Comparison of ENCODE assay signal across 8 cellular contexts in genomic region chr2:113324684-113325160, GRCh38. TPM values are rescaled to one million over a fixed set of nuclear protein-coding genes. Genes with fewer than 3 reads are reported as not detected.
DNase-seq lines count a peak whose midpoint lies in the region; ATAC-seq, FAIRE-seq and TF ChIP-seq lines count a peak whose summit lies in the region.

No MANE protein-coding gene starts in this region.

- no peaks in the 10 kb centered on the region for H3K9me2 ChIP-seq in PC-3 (replicated peaks; ENCODE audit: low read length)

- H3F3A ChIP-seq in PC-3 (ENCODE audit: low read length, unreplicated experiment): peaks cover 9% of the 10 kb centered on the region

- H3K27me3 Mint-ChIP-seq in CD4-positive, alpha-beta T cell: no peaks in the 10 kb centered on the region

- under 1% methylated on average over 18 of the region's 27 CpGs for WGBS in HUES64
- WGBS in pancreas, 2 donors: 1% methylated on average over 27 of the region's 27 CpGs
- 1% methylated on average over 27 of the region's 27 CpGs for WGBS in urinary bladder

- CTCF ChIA-PET in CD4-positive, alpha-beta T cell (lab: Charles Lee): no interaction called here
- CTCF ChIA-PET in PC-3 (lab: Charles Lee): no interaction called here

- no peaks in the 10 kb centered on the region for H3K4me1 ChIP-seq in HUES64 (ENCODE audit: insufficient read depth, low read length)
- H3K4me1 ChIP-seq in PC-3 (ENCODE audit: insufficient read depth, low read length): peaks cover 47% of the 10 kb centered on the region
- no peaks in the 10 kb centered on the region for H3K4me1 ChIP-seq in pancreas
- no peaks in the 10 kb centered on the region for H3K4me1 ChIP-seq in urinary bladder (ENCODE audit: insufficient read depth)

- H3K27me3 ChIP-seq in CD4-positive, alpha-beta T cell (ENCODE audit: control insufficient read depth, insufficient read depth, low read length): no peaks in the 10 kb centered on the region
- H3K27me3 ChIP-seq in HUES64 (ENCODE audit: insufficient read depth, low read length) (peaks cover 14% of the 10 kb centered on the region), PC-3 (ENCODE audit: low read length) (no peaks in the 10 kb centered on the region), pancreas (no peaks in the 10 kb centered on the region)

- peak in 9 of 10 experiments; percentile 13 to 51 (median 29) for DNase-seq in CD4-positive, alpha-beta T cell
- DNase-seq in PC-3 (peak; percentile 75), germinal center (ENCODE audit: low spot score) (peak; percentile 70), pancreas (peak in 5 of 6 donors; percentile 43 to 77 (median 51))
- DNase-seq in activated effector memory CD4-positive, alpha-beta T cell treated with Interleukin-2 at 50 U/mL for 16 hours: peak; percentile 1

- peak overlapping the region; percentile 70 for H3K4me3 Mint-ChIP-seq in CD4-positive, alpha-beta T cell

- POLR2A ChIA-PET in CD4-positive, alpha-beta T cell (lab: Charles Lee): no interaction called here
- POLR2A ChIA-PET in PC-3 (lab: Charles Lee; ENCODE audit: unreplicated experiment): no interaction called here

- intact Hi-C loops in CD4-positive, alpha-beta T cell (cut with DNase I, micrococcal nuclease): no loop called here
- intact Hi-C loops in PC-3 (cut with micrococcal nuclease) (no loop called here), pancreas (cut with DNase I) (no loop called here)

- no peak for FAIRE-seq in pancreas (lab: Jason Lieb, UNC)

- H3K27ac Mint-ChIP-seq in CD4-positive, alpha-beta T cell: no peak overlapping the region

- peak overlapping the region; percentile 97 for H3K4me2 ChIP-seq in PC-3 (ENCODE audit: low read length)

- H2AFZ ChIP-seq in PC-3 (ENCODE audit: low read length): peak overlapping the region; percentile 87

- no peaks in the 10 kb centered on the region for H4K20me1 ChIP-seq in PC-3 (ENCODE audit: low read length)

- H3K36me3 Mint-ChIP-seq in CD4-positive, alpha-beta T cell (ENCODE audit: low read depth): no peaks in the 10 kb centered on the region

- no peaks in the 10 kb centered on the region for H3K9me3 Mint-ChIP-seq in CD4-positive, alpha-beta T cell

- H3K9ac ChIP-seq in HUES64 (ENCODE audit: low read depth, low read length): peak overlapping the region; percentile 58
- peak overlapping the region; percentile 87 for H3K9ac ChIP-seq in PC-3 (ENCODE audit: low read length)

- H3K36me3 ChIP-seq in HUES64 (ENCODE audit: insufficient read depth, low read length) (no peaks in the 10 kb centered on the region), PC-3 (ENCODE audit: low read depth, low read length) (no peaks in the 10 kb centered on the region), pancreas (no peaks in the 10 kb centered on the region), urinary bladder (ENCODE audit: insufficient read depth) (no peaks in the 10 kb centered on the region)

- TF ChIP-seq CTCF in CD4-positive, alpha-beta T cell (IDR thresholded peaks at IDR 0.05): no peak
- TF ChIP-seq CTCF in PC-3 (conservative IDR thresholded peaks at IDR 0.05; ENCODE audit: low read depth, low read length): no peak
- no peak for TF ChIP-seq CTCF in pancreas (IDR thresholded peaks at IDR 0.05)

- peak overlapping the region; percentile 64 for H3K4me3 ChIP-seq in HUES64 (ENCODE audit: low read length)
- H3K4me3 ChIP-seq in PC-3 (ENCODE audit: low read length): peak overlapping the region; percentile 82
- peak overlapping the region in 2 of 4 donors; percentile 19 to 34 for H3K4me3 ChIP-seq in pancreas
- peak overlapping the region; percentile 50 for H3K4me3 ChIP-seq in urinary bladder (ENCODE audit: low read depth, low read length)

- BruUV-seq in PC-3 (replicated peaks; lab: Mats Ljungman, UMichigan): no TSS peak

- no peak overlapping the region for H3K27ac ChIP-seq in CD4-positive, alpha-beta T cell (ENCODE audit: low read depth, low read length)
- no peak overlapping the region for H3K27ac ChIP-seq in HUES64 (ENCODE audit: low read depth, low read length)
- H3K27ac ChIP-seq in PC-3 (ENCODE audit: low read length): peak overlapping the region; percentile 82
- H3K27ac ChIP-seq in pancreas: peak overlapping the region in 1 of 4 donors; percentile 50
- no peak overlapping the region for H3K27ac ChIP-seq in urinary bladder (ENCODE audit: low read depth)

- H3K9me3 ChIP-seq in CD4-positive, alpha-beta T cell (ENCODE audit: control insufficient read depth, low read length): no peaks in the 10 kb centered on the region
- H3K9me3 ChIP-seq in HUES64 (ENCODE audit: insufficient read depth, low read depth, low read length) (no peaks in the 10 kb centered on the region), PC-3 (ENCODE audit: low read length) (no peaks in the 10 kb centered on the region), pancreas (no peaks in the 10 kb centered on the region)

- peaks cover 32% of the 10 kb centered on the region for H3K79me2 ChIP-seq in PC-3 (ENCODE audit: low read length)

- peaks cover 9% of the 10 kb centered on the region for H3K4me1 Mint-ChIP-seq in CD4-positive, alpha-beta T cell (ENCODE audit: low read depth)

- peak; percentile 90 for ATAC-seq in CD4-positive, alpha-beta T cell (ENCODE audit: poor library complexity)
- ATAC-seq in PC-3 (peak; percentile 40), pancreas (peak; percentile 77 to 93 (median 90)), GM18520 (IDR thresholded peaks at IDR 0.05; ENCODE audit: unreplicated experiment) (no peak)

RNA-seq across cellular contexts. Expression of gene PAX8, which starts 46.0 kb away (rescaled TPM):
- total RNA-seq in CD4-positive, alpha-beta T cell: under 1 TPM; 0.36 to 0.52 TPM
- polyA plus RNA-seq in HUES64 (2013, experiment 1 of 2): 15.1 TPM
- 29.2 TPM for polyA plus RNA-seq in HUES64 (2013, experiment 2 of 2)
- 2.6 and 3.4 TPM in 2 replicates for total RNA-seq in PC-3 (2014; rRNA removed)
- total RNA-seq in pancreas: under 1 TPM in 4 of 6 donors, not detected in 2; 0.28 to 1.00 (median 0.55) TPM
- 1 to 10 TPM in 1 of 2 donors, under 1 TPM in 1; 0.23 to 1.1 TPM for polyA plus RNA-seq in pancreas
- total RNA-seq in urinary bladder: 0.26 TPM
- polyA plus RNA-seq in urinary bladder: 0.19 TPM

Comparison
In these comparisons a context has a peak if more than half of its experiments do, and no peak if none do; other contexts are left out.
1. DNase-seq: peak in every context shown above with its lines; median percentile 75 in PC-3; 70 in germinal center; 51 in pancreas; 29 in CD4-positive, alpha-beta T cell; 1 in activated effector memory CD4-positive, alpha-beta T cell treated with Interleukin-2 at 50 U/mL for 16 hours.